ENCODE assay signal across 17 cellular contexts in the genomic region with DNA sequence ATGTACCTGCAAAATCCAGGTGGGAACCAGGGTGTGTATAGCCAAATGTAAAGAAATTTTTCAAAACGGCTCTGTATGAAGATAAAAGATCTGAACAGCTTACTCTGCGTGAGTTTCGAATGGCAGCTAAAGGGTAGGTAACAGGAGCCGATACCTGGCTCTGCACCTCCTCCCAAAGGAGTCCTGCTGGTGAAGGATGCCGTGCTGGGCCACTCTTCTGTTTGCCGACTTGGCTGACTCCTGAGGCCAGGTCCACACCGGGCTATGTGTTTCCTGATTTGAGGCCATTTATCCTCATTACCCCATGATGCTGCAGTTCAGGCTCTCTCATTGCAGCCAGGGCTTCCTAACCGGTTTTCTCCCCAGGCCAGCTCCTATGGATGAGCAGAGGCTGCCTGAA.
"Had no signal": no experiment of that assay in that cellular context is flagged by ENCODE, and none has a peak within 500 bp of the region (broad histone marks: within the 10 kb centered on the region; RNA-seq: fewer than 3 reads in every experiment).

No MANE protein-coding gene starts in this region.

- H3K9me3 ChIP-seq: esophagus muscularis mucosa, gastroesophageal sphincter, heart right ventricle, psoas muscle had no signal

- H3K9me3 Mint-ChIP-seq: dendritic cell treated with granulocyte-macrophage colony-stimulating factor and Interleukin-4, amounts not matched to agents 40 ng/mL and 50 ng/mL, for 4 days; immature natural killer cell; neural progenitor cell; T-helper 1 cell treated with Interleukin-12 subunit alpha and Interleukin-12 subunit beta and Interleukin-4 antibody, amounts not matched to agents 30 μg/mL and 1 μg/mL, for 36 hours had no signal

- DNase-seq: activated CD4-positive, alpha-beta T cell treated with anti-CD3 and anti-CD28 coated beads, Interleukin-2, amount 50 U/mL, for 4 hours; effector CD8-positive, alpha-beta T cell; heart right ventricle; immature natural killer cell; left ventricle myocardium superior; psoas muscle; right cardiac atrium; small intestine; stimulated activated CD4-positive, alpha-beta T cell treated with anti-CD3 and anti-CD28 coated beads, Interleukin-15, amount 100 ng/mL, for 24 hours; stimulated activated CD4-positive, alpha-beta T cell treated with anti-CD3 and anti-CD28 coated beads, Interleukin-4, amount 100 ng/mL, for 1 hour; WERI-Rb-1 had no signal

- H3K27me3 Mint-ChIP-seq: activated naive CD8-positive, alpha-beta T cell; dendritic cell treated with granulocyte-macrophage colony-stimulating factor and Interleukin-4, amounts not matched to agents 40 ng/mL and 50 ng/mL, for 4 days had no signal

- H3K27ac ChIP-seq: esophagus muscularis mucosa, gastroesophageal sphincter, heart right ventricle, neural progenitor cell, psoas muscle, WERI-Rb-1 had no signal

- H3K27ac Mint-ChIP-seq: activated naive CD8-positive, alpha-beta T cell; dendritic cell treated with granulocyte-macrophage colony-stimulating factor and Interleukin-4, amounts not matched to agents 40 ng/mL and 50 ng/mL, for 4 days had no signal

- H3K36me3 Mint-ChIP-seq: immature natural killer cell, neural progenitor cell had no signal

- H3K4me3 Mint-ChIP-seq: activated naive CD8-positive, alpha-beta T cell; dendritic cell treated with granulocyte-macrophage colony-stimulating factor and Interleukin-4, amounts not matched to agents 40 ng/mL and 50 ng/mL, for 4 days; immature natural killer cell; neural progenitor cell; T-helper 1 cell treated with Interleukin-12 subunit alpha and Interleukin-12 subunit beta and Interleukin-4 antibody, amounts not matched to agents 30 μg/mL and 1 μg/mL, for 36 hours had no signal

- H3K36me3 ChIP-seq: esophagus muscularis mucosa, gastroesophageal sphincter, heart right ventricle, neural progenitor cell, WERI-Rb-1 had no signal

- ATAC-seq: gastroesophageal sphincter, heart right ventricle, left ventricle myocardium superior, psoas muscle, right cardiac atrium had no signal
